ENCODE assay signal across 8 cellular contexts in genomic region chr2:102449370-102449974, GRCh38. TPM values are rescaled to one million over a fixed set of nuclear protein-coding genes. Genes with fewer than 3 reads are reported as not detected.
DNase-seq lines count a peak whose midpoint lies in the region; ATAC-seq and TF ChIP-seq lines count a peak whose summit lies in the region.

No MANE protein-coding gene starts in this region.

- DNase-seq in NCI-H2171 treated with DMSO at 0.1 percent for 48 hours (lab: John Stamatoyannopoulos, UW) = peak; percentile 35
- DNase-seq in NCI-H2171 (lab: John Stamatoyannopoulos, UW) = no peak
- peak; percentile 18 to 48 for DNase-seq in NCI-H526 (lab: John Stamatoyannopoulos, UW)
- peak; percentile 75 for DNase-seq in activated CD8-positive, alpha-beta T cell treated with anti-CD3 and anti-CD28 coated beads for 36 hours
- peak; percentile 63 for DNase-seq in endothelial cell (ENCODE audit: low spot score)
- DNase-seq in neural crest cell (ENCODE audit: low read depth, low spot score) = peak; percentile 57
- peak; percentile 30 for DNase-seq in transverse colon

- no peak overlapping the region for H3K27ac Mint-ChIP-seq in activated CD8-positive, alpha-beta T cell treated with anti-CD3 and anti-CD28 coated beads for 36 hours
- H3K27ac Mint-ChIP-seq in endothelial cell (ENCODE audit: unreplicated experiment) (no peak overlapping the region), neural crest cell (ENCODE audit: unreplicated experiment) (no peak overlapping the region)

- CTCF ChIA-PET in activated CD8-positive, alpha-beta T cell treated with anti-CD3 and anti-CD28 coated beads for 36 hours (lab: Charles Lee) = interaction anchor here (0.7 to 4.2 kb wide), 17 partner anchors 11 to 568 kb away, joined by 3 to 29 read pairs (median 4); partner anchors contain the start of gene IL18R1

- TF ChIP-seq CTCF in activated CD8-positive, alpha-beta T cell treated with anti-CD3 and anti-CD28 coated beads for 36 hours (IDR thresholded peaks at IDR 0.05) = peak; percentile 80
- TF ChIP-seq CTCF in endothelial cell (IDR thresholded peaks at IDR 0.05; ENCODE audit: unreplicated experiment) (peak; percentile 66), neural crest cell (conservative IDR thresholded peaks at IDR 0.05) (peak; percentile 80), transverse colon (IDR thresholded peaks at IDR 0.05) (peak; percentile 49 to 60 (median 49))

- in situ Hi-C loops in transverse colon (cut with MboI; ENCODE audit: low pct_ligation_motif_present in 1 of 4, low pct_unique_long_range_greater_than_20kb in 1 of 4, low sequenced_read_pairs in 3 of 4) = loop anchor here in 3 of 4 donors (10.0 to 25.0 kb wide), 4 partner anchors 195 to 562 kb away; no protein-coding TSS in a partner anchor

- H3K4me3 ChIP-seq in transverse colon = no peak overlapping the region

- 0% methylated on average over 1 of the region's 1 CpG for WGBS in transverse colon (ENCODE audit: low coverage in 1 of 2), 2 donors

- H3K27me3 Mint-ChIP-seq in activated CD8-positive, alpha-beta T cell treated with anti-CD3 and anti-CD28 coated beads for 36 hours = no peaks in the 10 kb centered on the region
- H3K27me3 Mint-ChIP-seq in endothelial cell (ENCODE audit: unreplicated experiment) = no peaks in the 10 kb centered on the region
- no peaks in the 10 kb centered on the region for H3K27me3 Mint-ChIP-seq in neural crest cell (ENCODE audit: low read depth)

- no peak for TF ChIP-seq EP300 in transverse colon (IDR thresholded peaks at IDR 0.05; ENCODE audit: low read depth)

- H3K4me3 Mint-ChIP-seq in activated CD8-positive, alpha-beta T cell treated with anti-CD3 and anti-CD28 coated beads for 36 hours = no peak overlapping the region
- H3K4me3 Mint-ChIP-seq in endothelial cell (ENCODE audit: unreplicated experiment) (no peak overlapping the region), neural crest cell (no peak overlapping the region)

- intact Hi-C loops in activated CD8-positive, alpha-beta T cell treated with anti-CD3 and anti-CD28 coated beads for 36 hours (cut with micrococcal nuclease) = loop anchor here (5.0 to 10.0 kb wide), 3 partner anchors 427 to 565 kb away; no protein-coding TSS in a partner anchor
- intact Hi-C loops in transverse colon (cut with DNase I; ENCODE audit: low total_unique reads) = no loop called here

- peaks cover 0 to 7% (median under 1%) of the 10 kb centered on the region in 4 donors for H3K4me1 ChIP-seq in transverse colon

- peaks cover 10% of the 10 kb centered on the region for H3K4me1 Mint-ChIP-seq in activated CD8-positive, alpha-beta T cell treated with anti-CD3 and anti-CD28 coated beads for 36 hours (ENCODE audit: low read depth)
- H3K4me1 Mint-ChIP-seq in endothelial cell (ENCODE audit: unreplicated experiment) (no peaks in the 10 kb centered on the region), neural crest cell (no peaks in the 10 kb centered on the region)

- H3K36me3 ChIP-seq in transverse colon = no peaks in the 10 kb centered on the region

- H3K36me3 Mint-ChIP-seq in activated CD8-positive, alpha-beta T cell treated with anti-CD3 and anti-CD28 coated beads for 36 hours (ENCODE audit: low read depth) = no peaks in the 10 kb centered on the region
- H3K36me3 Mint-ChIP-seq in endothelial cell (ENCODE audit: low read depth, unreplicated experiment) = no peaks in the 10 kb centered on the region
- no peaks in the 10 kb centered on the region for H3K36me3 Mint-ChIP-seq in neural crest cell (ENCODE audit: low read depth)

- peak; percentile 47 for ATAC-seq in activated CD8-positive, alpha-beta T cell treated with anti-CD3 and anti-CD28 coated beads for 36 hours
- ATAC-seq in GM18868 (IDR thresholded peaks at IDR 0.05; ENCODE audit: unreplicated experiment) = no peak

- no peaks in the 10 kb centered on the region for H3K9me3 ChIP-seq in transverse colon

- H3K27ac ChIP-seq in transverse colon = no peak overlapping the region

- H3K27me3 ChIP-seq in transverse colon = no peaks in the 10 kb centered on the region

- POLR2A ChIA-PET in activated CD8-positive, alpha-beta T cell treated with anti-CD3 and anti-CD28 coated beads for 36 hours (lab: Charles Lee) = no interaction called here

- TF ChIP-seq POLR2A in transverse colon (IDR thresholded peaks at IDR 0.05) = no peak

- no peaks in the 10 kb centered on the region for H3K9me3 Mint-ChIP-seq in activated CD8-positive, alpha-beta T cell treated with anti-CD3 and anti-CD28 coated beads for 36 hours
- H3K9me3 Mint-ChIP-seq in endothelial cell (ENCODE audit: unreplicated experiment) (no peaks in the 10 kb centered on the region), neural crest cell (no peaks in the 10 kb centered on the region)

RNA-seq across cellular contexts. Expression of gene SLC9A4, which starts 23.6 kb away (rescaled TPM):
- under 1 TPM in 1 of 2 experiments, not detected in 1; 0.07 TPM for total RNA-seq in activated CD8-positive, alpha-beta T cell treated with anti-CD3 and anti-CD28 coated beads for 36 hours
- total RNA-seq in endothelial cell (ENCODE audit: unreplicated experiment) (0.08 TPM), neural crest cell (not detected in 2 replicates), transverse colon (not detected)

RNA-seq across cellular contexts. Expression of gene IL18RAP, which starts 26.5 kb away (rescaled TPM):
- total RNA-seq in activated CD8-positive, alpha-beta T cell treated with anti-CD3 and anti-CD28 coated beads for 36 hours = 1 to 10 TPM; 5.8 to 6.0 TPM
- not detected for total RNA-seq in endothelial cell (ENCODE audit: unreplicated experiment)
- total RNA-seq in neural crest cell = not detected in 2 replicates
- 10 to 100 TPM in 1 of 4 donors, 1 to 10 TPM in 2, not detected in 1; 3.3 to 12.1 (median 9.0) TPM for total RNA-seq in transverse colon
